In genomic region chr20:31835977-31836852, GRCh38 we compare ENCODE assay signal across 8 cellular contexts. TPM values are rescaled to one million over a fixed set of nuclear protein-coding genes. Genes with fewer than 3 reads are reported as not detected.
DNase-seq lines count a peak whose midpoint lies in the region; ATAC-seq, FAIRE-seq and TF ChIP-seq lines count a peak whose summit lies in the region.

No MANE protein-coding gene starts in this region.

- in situ Hi-C loops in transverse colon (cut with MboI; ENCODE audit: low pct_ligation_motif_present in 1 of 4, low pct_unique_long_range_greater_than_20kb in 1 of 4, low sequenced_read_pairs in 3 of 4) = no loop called here

- H3K36me3 ChIP-seq in liver (ENCODE audit: control insufficient read depth in 4 of 4, insufficient read depth in 3 of 4, low read depth in 1 of 4, low read length in 3 of 4) (no peaks in the 10 kb centered on the region), transverse colon (no peaks in the 10 kb centered on the region)

- 38% methylated on average over 8 of the region's 14 CpGs for WGBS in A549 (ENCODE audit: missing lambda C conversion rate)
- 56% methylated on average over 14 of the region's 14 CpGs for WGBS in liver
- 38 to 74% methylated on average over 2 to 13 of the region's 14 CpGs for WGBS in transverse colon (ENCODE audit: low coverage in 1 of 2), 2 donors

- H3K9me3 ChIP-seq in A549 = no peaks in the 10 kb centered on the region
- no peaks in the 10 kb centered on the region for H3K9me3 ChIP-seq in liver (ENCODE audit: control insufficient read depth in 4 of 4, low read length in 3 of 4)
- H3K9me3 ChIP-seq in transverse colon = no peaks in the 10 kb centered on the region

- peak; percentile 56 to 72 for DNase-seq in A549 (ENCODE audit: low read depth in 1 of 2, low spot score in 1 of 2)
- peak; percentile 62 for DNase-seq in GM12891 (ENCODE audit: insufficient read length, low spot score)
- DNase-seq in RCC 7860 (ENCODE audit: low spot score) = peak; percentile 88
- peak in 32 of 61 donors; percentile 1 to 74 (median 28) for DNase-seq in caudate nucleus (lab: John Stamatoyannopoulos, UW)
- DNase-seq in transverse colon = peak; percentile 71
- DNase-seq in activated effector memory CD4-positive, alpha-beta T cell treated with Interleukin-2 at 50 U/mL for 16 hours = no peak

- TF ChIP-seq RAD21 in A549 (conservative IDR thresholded peaks at IDR 0.05 in 1 of 2, IDR thresholded peaks at IDR 0.05 in 1 of 2) = no peak
- no peak for TF ChIP-seq RAD21 in liver (IDR thresholded peaks at IDR 0.05)

- peak overlapping the region; percentile 66 for H3K4me2 ChIP-seq in A549

- TF ChIP-seq CTCF in A549 (IDR thresholded peaks at IDR 0.05) (no peak), liver (IDR thresholded peaks at IDR 0.05; ENCODE audit: low read depth, low read length, missing input control) (no peak), transverse colon (IDR thresholded peaks at IDR 0.05) (no peak)

- intact Hi-C loops in transverse colon (cut with DNase I; ENCODE audit: low total_unique reads) = no loop called here

- H3K4me3 ChIP-seq in A549 (no peak overlapping the region), liver (ENCODE audit: low read depth in 1 of 3, low read length in 3 of 3) (no peak overlapping the region), transverse colon (no peak overlapping the region)

- H3K27ac ChIP-seq in A549 (peak overlapping the region; percentile 84 to 86), caudate nucleus (ENCODE audit: low read depth, low read length) (peak overlapping the region; percentile 69), liver (ENCODE audit: low read depth in 1 of 2, low read length in 2 of 2) (no peak overlapping the region), transverse colon (peak overlapping the region in 1 of 4 donors; percentile 24)

- TF ChIP-seq POLR2A in A549 (IDR thresholded peaks at IDR 0.05; ENCODE audit: low read length) (no peak), GM12891 (IDR thresholded peaks at IDR 0.05; ENCODE audit: low read depth, low read length) (no peak), transverse colon (IDR thresholded peaks at IDR 0.05) (no peak)

- no peak overlapping the region for H3K9ac ChIP-seq in liver (ENCODE audit: low read depth in 1 of 2, low read length in 2 of 2)

- CTCF ChIA-PET in A549 (lab: Yijun Ruan, JAX) = interaction anchor here (0.9 to 14.7 kb wide), 7 partner anchors 9 to 194 kb away, joined by 3 to 145 read pairs (median 23); partner anchors contain the start of gene FOXS1

- peak; percentile 55 to 63 for ATAC-seq in A549
- peak; percentile 61 for ATAC-seq in HG03095 (IDR thresholded peaks at IDR 0.05; ENCODE audit: unreplicated experiment)

- FAIRE-seq in A549 (lab: Jason Lieb, UNC) (no peak), GM12891 (lab: Jason Lieb, UNC) (peak; percentile 86), RCC 7860 (lab: Jason Lieb, UNC) (peak; percentile 89)

- TF ChIP-seq EP300 in A549 (IDR thresholded peaks at IDR 0.05) (peak; percentile 17 to 47; a peak in 2 of 5 replicates), transverse colon (IDR thresholded peaks at IDR 0.05; ENCODE audit: low read depth) (no peak)

- H3K4me1 ChIP-seq in A549 (peaks cover 69% of the 10 kb centered on the region), liver (ENCODE audit: control insufficient read depth in 4 of 4, insufficient read depth in 4 of 4, low read length in 3 of 4) (no peaks in the 10 kb centered on the region), transverse colon (peaks cover 0 to 13% (median 10%) of the 10 kb centered on the region in 4 donors)

- H3K27me3 ChIP-seq in liver (ENCODE audit: control insufficient read depth in 4 of 4, insufficient read depth in 4 of 4, low read length in 3 of 4) (peaks cover 0 to 3% (median 0%) of the 10 kb centered on the region in 4 donors), transverse colon (no peaks in the 10 kb centered on the region)

- POLR2A ChIA-PET in A549 (lab: Yijun Ruan, JAX) = no interaction called here

TF ChIP-seq in A549, 52 proteins besides CTCF, POLR2A, EP300 and RAD21 (continues in another document):
- peak; percentile 52; the same call in 1 of the 2 replicates for TF ChIP-seq GATA3 (IDR thresholded peaks at IDR 0.05; ENCODE audit: borderline replicate concordance)
- peak; percentile 47 to 61; a peak in 3 of 5 replicates for TF ChIP-seq JUN (IDR thresholded peaks at IDR 0.05)
- TF ChIP-seq FOXS1 (CRISPR knock-in tag; IDR thresholded peaks at IDR 0.05) = no peak
- peak; percentile 69 for TF ChIP-seq JUNB (IDR thresholded peaks at IDR 0.05)
- no peak for TF ChIP-seq HES2 (IDR thresholded peaks at IDR 0.05)
- TF ChIP-seq MAX (IDR thresholded peaks at IDR 0.05) = peak; percentile 69

TF ChIP-seq in GM12891, 5 proteins besides CTCF, POLR2A, EP300 and RAD21:
- TF ChIP-seq POU2F2 (IDR thresholded peaks at IDR 0.05; ENCODE audit: low read depth, low read length) (0 out of 2 replicates have a peak, but pooled peaks have one; percentile 20), SPI1 (IDR thresholded peaks at IDR 0.05; ENCODE audit: low read depth, low read length) (no peak)

TF ChIP-seq in liver, 16 proteins besides CTCF, POLR2A, EP300 and RAD21:
- TF ChIP-seq EGR1 (IDR thresholded peaks at IDR 0.05; ENCODE audit: low read depth in 2 of 2) (no peak), JUND (IDR thresholded peaks at IDR 0.05) (peak; percentile 26 to 84), RXRA (IDR thresholded peaks at IDR 0.05) (no peak)

RNA-seq across cellular contexts. Expression of gene FOXS1, which starts 9.2 kb away (rescaled TPM):
- polyA plus RNA-seq in A549 (2011; rRNA removed) (1.0 and 1.5 TPM in 2 replicates), A549 (2017; fragmentation: RNase III; extraction: RNeasy Plus Mini Kit Qiagen cat#74134 plus additional on column Dnase treatment) (1.9 to 3.7 TPM (median 3.4 TPM) in 3 replicates), liver (under 1 TPM; 0.21 to 0.31 TPM)
- polyA plus RNA-seq in A549 (2012; cell fraction: cytosol; rRNA removed) = 1.5 and 3.0 TPM in 2 replicates
- polyA plus RNA-seq in A549 (2012; cell fraction: nucleus; rRNA removed) = 3.0 and 4.0 TPM in 2 replicates
- polyA minus RNA-seq in A549 (2011; rRNA and poly(A)+ RNA removed) = 0.83 and 1.8 TPM in 2 replicates
- polyA plus RNA-seq in GM12891 (2012; ENCODE audit: low read depth, missing spikeins) = not detected
- total RNA-seq in liver (under 1 TPM; 0.25 to 0.51 TPM), transverse colon (under 1 TPM in 1 of 4 donors, not detected in 3; 0.55 TPM)

RNA-seq across cellular contexts. Expression of gene MYLK2, which starts 17.1 kb away (rescaled TPM):
- 0.09 and 0.20 TPM in 2 replicates for polyA plus RNA-seq in A549 (2011; rRNA removed)
- polyA plus RNA-seq in A549 (2012; cell fraction: cytosol; rRNA removed) = 0.53 and 0.70 TPM in 2 replicates
- 3.9 and 4.1 TPM in 2 replicates for polyA plus RNA-seq in A549 (2012; cell fraction: nucleus; rRNA removed)
- 0.36 to 0.63 TPM (median 0.51 TPM) in 3 replicates for polyA plus RNA-seq in A549 (2017; fragmentation: RNase III; extraction: RNeasy Plus Mini Kit Qiagen cat#74134 plus additional on column Dnase treatment)
- 0.21 and 0.34 TPM in 2 replicates for polyA minus RNA-seq in A549 (2011; rRNA and poly(A)+ RNA removed)
- polyA plus RNA-seq in GM12891 (2012; ENCODE audit: low read depth, missing spikeins) = 0.15 TPM
- total RNA-seq in liver = under 1 TPM in 1 of 2 donors, not detected in 1; 0.19 TPM
- under 1 TPM in 1 of 2 donors, not detected in 1; 0.08 TPM for polyA plus RNA-seq in liver
- under 1 TPM in 1 of 4 donors, not detected in 3; 0.16 TPM for total RNA-seq in transverse colon

RNA-seq across cellular contexts. Expression of gene DUSP15, which starts 34.1 kb away (rescaled TPM):
- polyA plus RNA-seq in A549 (2011; rRNA removed) (0.46 and 0.53 TPM in 2 replicates), A549 (2017; fragmentation: RNase III; extraction: RNeasy Plus Mini Kit Qiagen cat#74134 plus additional on column Dnase treatment) (0.70 to 1.3 TPM (median 0.96 TPM) in 3 replicates), liver (under 1 TPM in 1 of 2 donors, not detected in 1; 0.35 TPM)
- polyA plus RNA-seq in A549 (2012; cell fraction: cytosol; rRNA removed) = 0.53 and 1.1 TPM in 2 replicates
- polyA plus RNA-seq in A549 (2012; cell fraction: nucleus; rRNA removed) = 0.76 and 1.00 TPM in 2 replicates
- 0.29 TPM in 1 of 2 replicates, not detected in the other for polyA minus RNA-seq in A549 (2011; rRNA and poly(A)+ RNA removed)
- 0.80 TPM for polyA plus RNA-seq in GM12891 (2012; ENCODE audit: low read depth, missing spikeins)
- total RNA-seq in liver (under 1 TPM; 0.42 to 0.61 TPM), transverse colon (1 to 10 TPM in 1 of 4 donors, not detected in 3; 1.1 TPM)

RNA-seq across cellular contexts. Expression of gene TTLL9, which starts 34.2 kb away (rescaled TPM):
- polyA plus RNA-seq in A549 (2011; rRNA removed) (0.06 and 0.08 TPM in 2 replicates), A549 (2017; fragmentation: RNase III; extraction: RNeasy Plus Mini Kit Qiagen cat#74134 plus additional on column Dnase treatment) (0.04 to 0.24 TPM (median 0.15 TPM) in 3 replicates), liver (under 1 TPM in 1 of 2 donors, not detected in 1; 0.06 TPM)
- polyA plus RNA-seq in A549 (2012; cell fraction: cytosol; rRNA removed) = 0.04 TPM in 2 replicates
- polyA plus RNA-seq in A549 (2012; cell fraction: nucleus; rRNA removed) = 0.02 and 0.16 TPM in 2 replicates
- 0.12 and 0.63 TPM in 2 replicates for polyA minus RNA-seq in A549 (2011; rRNA and poly(A)+ RNA removed)
- polyA plus RNA-seq in GM12891 (2012; ENCODE audit: low read depth, missing spikeins) = 0.24 TPM
- total RNA-seq in liver (under 1 TPM in 1 of 2 donors, not detected in 1; 0.08 TPM), transverse colon (not detected)

Comparison
In these comparisons a context has a peak if more than half of its experiments do, and no peak if none do; other contexts are left out.
1. H3K27ac ChIP-seq: peak in A549 (2 of 2) and caudate nucleus (single experiment); none in liver (0 of 2).